ENCODE assay signal across 8 cellular contexts in genomic region chr17:75515523-75516254, GRCh38. TPM values are rescaled to one million over a fixed set of nuclear protein-coding genes. Genes with fewer than 3 reads are reported as not detected.
A peak's percentile ranks its signal among the peaks of the same experiment; 100 is the strongest.
DNase-seq lines count a peak whose midpoint lies in the region; ATAC-seq and TF ChIP-seq lines count a peak whose summit lies in the region.

Gene CASKIN2, minus strand, starts transcription at chr17:75515537. Its CDS starts 1,733 bp downstream, at chr17:75513804.

- intact Hi-C loops in naive thymus-derived CD4-positive, alpha-beta T cell (cut with micrococcal nuclease) = loop anchor here (1.0 to 5.0 kb wide), 10 partner anchors 10 to 269 kb away; partner anchors contain the start of genes GRB2 (in 2 of the 2), LLGL2 (in 2 of the 2), MIF4GD (in 2 of the 2) and SLC25A19 (in 2 of the 2)

- H3K27ac ChIP-seq in KOPT-K1 (ENCODE audit: low read depth, low read length, poor library complexity, severe bottlenecking) (peak within 1 kb of the TSS; percentile 76), Peyer's patch (peak within 1 kb of the TSS; percentile 80 to 91 (median 86)), fibroblast of lung (ENCODE audit: insufficient read depth, low read length) (peak within 1 kb of the TSS; percentile 42)
- no peak within 1 kb of the TSS for H3K27ac ChIP-seq in naive thymus-derived CD4-positive, alpha-beta T cell (ENCODE audit: low read depth, low read length)

- peak within 1 kb of the TSS; percentile 65 for H3K9ac ChIP-seq in fibroblast of lung (ENCODE audit: insufficient read depth, low read length)

- POLR2A ChIA-PET in naive thymus-derived CD4-positive, alpha-beta T cell (lab: Charles Lee) = interaction anchor here (0.6 to 1.9 kb wide), 8 partner anchors 9 to 427 kb away, joined by 3 to 19 read pairs (median 4); partner anchors contain the start of genes LLGL2 and TMEM94

- peak within 1 kb of the TSS; percentile 98 for H3K4me2 ChIP-seq in fibroblast of lung (ENCODE audit: extremely low read depth, insufficient read depth, low read length)

- peaks cover 31% of the 10 kb centered on the region for H3K36me3 Mint-ChIP-seq in activated T-helper 17 cell treated with anti-CD3 and anti-CD28 coated beads, Interleukin-2, amount 50 U/mL, for 72 hours (ENCODE audit: low read depth)
- peaks cover 0 to 20% (median 5%) of the 10 kb centered on the region in 5 donors for H3K36me3 Mint-ChIP-seq in naive thymus-derived CD4-positive, alpha-beta T cell

- peak; percentile 36 for ATAC-seq in GM21723 (IDR thresholded peaks at IDR 0.05; ENCODE audit: unreplicated experiment)
- peak; percentile 57 for ATAC-seq in activated T-helper 17 cell treated with anti-CD3 and anti-CD28 coated beads, Interleukin-2, amount 50 U/mL, for 72 hours (replicated peaks)
- ATAC-seq in naive thymus-derived CD4-positive, alpha-beta T cell = peak; percentile 80

- no peaks in the 10 kb centered on the region for H3K9me3 ChIP-seq in KOPT-K1 (ENCODE audit: insufficient read depth, low read length, poor library complexity, severe bottlenecking)
- no peaks in the 10 kb centered on the region for H3K9me3 ChIP-seq in Peyer's patch
- no peaks in the 10 kb centered on the region for H3K9me3 ChIP-seq in fibroblast of lung (ENCODE audit: control insufficient read depth, insufficient read depth, low read depth, low read length)
- H3K9me3 ChIP-seq in naive thymus-derived CD4-positive, alpha-beta T cell (ENCODE audit: control insufficient read depth in 2 of 3, low read length in 3 of 3) = no peaks in the 10 kb centered on the region

- DNase-seq in DMS 273 treated with DMSO at 0.1 percent for 48 hours (lab: John Stamatoyannopoulos, UW) (peak; percentile 67), Peyer's patch (peak; percentile 83 to 98 (median 95)), fibroblast of lung (ENCODE audit: low read depth in 2 of 2) (peak; percentile 82 to 91)
- DNase-seq in naive thymus-derived CD4-positive, alpha-beta T cell = peak; percentile 57 to 88 (median 70)
- peak; percentile 74 to 79 for DNase-seq in stimulated activated CD8-positive, alpha-beta memory T cell treated with anti-CD3 and anti-CD28 coated beads, Interleukin-7, amount 100 ng/mL, for 48 hours (ENCODE audit: extremely low read depth in 1 of 2, low read depth in 1 of 2)

- no peaks in the 10 kb centered on the region for H4K20me1 ChIP-seq in fibroblast of lung (ENCODE audit: control insufficient read depth, extremely low read depth, insufficient read depth, low read length)

- TF ChIP-seq CTCF in Peyer's patch (IDR thresholded peaks at IDR 0.05) = peak; percentile 91 to 99 (median 99)
- peak; percentile 71 to 93 for TF ChIP-seq CTCF in fibroblast of lung (conservative IDR thresholded peaks at IDR 0.05 in 1 of 2, IDR thresholded peaks at IDR 0.05 in 1 of 2; ENCODE audit: low read depth in 1 of 2, low read length in 2 of 2)

- peak in 1 of 2 donors; percentile 21 for TF ChIP-seq POLR2A in Peyer's patch (IDR thresholded peaks at IDR 0.05)

- CTCF ChIA-PET in naive thymus-derived CD4-positive, alpha-beta T cell (lab: Charles Lee) = interaction anchor here (0.8 to 1.3 kb wide), 5 partner anchors 9 to 93 kb away, joined by 3 to 5 read pairs (median 4); partner anchors contain the start of gene LLGL2

- peaks cover 2% of the 10 kb centered on the region for H3K79me2 ChIP-seq in fibroblast of lung (ENCODE audit: control insufficient read depth, insufficient read depth, low read length)

- H3K27me3 Mint-ChIP-seq in activated T-helper 17 cell treated with anti-CD3 and anti-CD28 coated beads, Interleukin-2, amount 50 U/mL, for 72 hours = no peaks in the 10 kb centered on the region
- H3K27me3 Mint-ChIP-seq in naive thymus-derived CD4-positive, alpha-beta T cell = peaks cover 0 to 14% (median 0%) of the 10 kb centered on the region in 5 donors

- H3K4me3 ChIP-seq in Peyer's patch = peak within 1 kb of the TSS; percentile 86 to 94 (median 92)
- peak within 1 kb of the TSS; percentile 70 to 87 (median 78) for H3K4me3 ChIP-seq in fibroblast of lung (replicated peaks in 1 of 4; ENCODE audit: control extremely low read depth in 1 of 4, insufficient read depth in 1 of 4, low read depth in 3 of 4, low read length in 4 of 4)
- H3K4me3 ChIP-seq in naive thymus-derived CD4-positive, alpha-beta T cell (ENCODE audit: low read length) = peak within 1 kb of the TSS; percentile 97

- H3K36me3 ChIP-seq in KOPT-K1 (ENCODE audit: insufficient read depth, low read length) (peaks cover 36% of the 10 kb centered on the region), Peyer's patch (peaks cover 0 to 12% (median 0%) of the 10 kb centered on the region in 3 donors), fibroblast of lung (ENCODE audit: control insufficient read depth, insufficient read depth, low read length) (peaks cover 1% of the 10 kb centered on the region)
- peaks cover 8 to 18% (median 10%) of the 10 kb centered on the region in 3 experiments for H3K36me3 ChIP-seq in naive thymus-derived CD4-positive, alpha-beta T cell (ENCODE audit: control insufficient read depth in 2 of 3, insufficient read depth in 3 of 3, low read length in 3 of 3)

- peaks cover 15% of the 10 kb centered on the region for H3K4me1 Mint-ChIP-seq in activated T-helper 17 cell treated with anti-CD3 and anti-CD28 coated beads, Interleukin-2, amount 50 U/mL, for 72 hours
- H3K4me1 Mint-ChIP-seq in naive thymus-derived CD4-positive, alpha-beta T cell = peaks cover 18 to 28% (median 22%) of the 10 kb centered on the region in 7 donors

- no peaks in the 10 kb centered on the region for H3K9me3 Mint-ChIP-seq in activated T-helper 17 cell treated with anti-CD3 and anti-CD28 coated beads, Interleukin-2, amount 50 U/mL, for 72 hours
- H3K9me3 Mint-ChIP-seq in naive thymus-derived CD4-positive, alpha-beta T cell = peaks cover 0 to 2% (median 0%) of the 10 kb centered on the region in 11 donors

- no peaks in the 10 kb centered on the region for H3K27me3 ChIP-seq in Peyer's patch
- H3K27me3 ChIP-seq in fibroblast of lung (ENCODE audit: control insufficient read depth, insufficient read depth, low read length) = no peaks in the 10 kb centered on the region
- H3K27me3 ChIP-seq in naive thymus-derived CD4-positive, alpha-beta T cell (ENCODE audit: control insufficient read depth in 2 of 2, insufficient read depth in 2 of 2, low read length in 2 of 2) = no peaks in the 10 kb centered on the region

- peak within 1 kb of the TSS; percentile 68 for H3K4me3 Mint-ChIP-seq in activated T-helper 17 cell treated with anti-CD3 and anti-CD28 coated beads, Interleukin-2, amount 50 U/mL, for 72 hours
- H3K4me3 Mint-ChIP-seq in naive thymus-derived CD4-positive, alpha-beta T cell = peak within 1 kb of the TSS; percentile 69 to 85 (median 78)

- H3K27ac Mint-ChIP-seq in activated T-helper 17 cell treated with anti-CD3 and anti-CD28 coated beads, Interleukin-2, amount 50 U/mL, for 72 hours = no peak within 1 kb of the TSS
- H3K27ac Mint-ChIP-seq in naive thymus-derived CD4-positive, alpha-beta T cell = peak within 1 kb of the TSS in 4 of 9 donors; percentile 36 to 63 (median 47)

- peak within 1 kb of the TSS; percentile 92 for H2AFZ ChIP-seq in fibroblast of lung (ENCODE audit: low read length)

- H3K4me1 ChIP-seq in Peyer's patch (peaks cover 3 to 48% (median 23%) of the 10 kb centered on the region in 4 donors), fibroblast of lung (ENCODE audit: control insufficient read depth, extremely low read depth, insufficient read depth, low read length) (peaks cover 3% of the 10 kb centered on the region)
- H3K4me1 ChIP-seq in naive thymus-derived CD4-positive, alpha-beta T cell (ENCODE audit: control insufficient read depth in 2 of 2, insufficient read depth in 2 of 2, low read length in 2 of 2) = peaks cover 23 to 25% of the 10 kb centered on the region in 2 donors

RNA-seq across cellular contexts. Expression of gene CASKIN2, which starts in this region (rescaled TPM):
- total RNA-seq in Peyer's patch (10 to 100 TPM; 12.4 to 24.0 (median 17.3) TPM), fibroblast of lung (4.9 and 8.3 TPM in 2 replicates)
- 1 to 10 TPM; 2.9 to 5.4 TPM for total RNA-seq in activated T-helper 17 cell treated with anti-CD3 and anti-CD28 coated beads, Interleukin-2, amount 50 U/mL, for 72 hours
- polyA plus RNA-seq in fibroblast of lung = 3.4 and 4.5 TPM in 2 replicates
- 6.5 and 7.7 TPM in 2 replicates for polyA plus RNA-seq in fibroblast of lung (2012)
- 22.1 and 28.7 TPM in 2 replicates for polyA minus RNA-seq in fibroblast of lung (ENCODE audit: low replicate concordance)
- total RNA-seq in naive thymus-derived CD4-positive, alpha-beta T cell = 1 to 10 TPM in 2 of 5 experiments, under 1 TPM in 3; 0.22 to 1.2 (median 0.92) TPM
- under 1 TPM in 1 of 2 donors, not detected in 1; 0.28 TPM for polyA plus RNA-seq in naive thymus-derived CD4-positive, alpha-beta T cell
